In genomic region chr13:27952931-27953670, GRCh38 we compare ENCODE assay signal across 9 cellular contexts. TPM values are rescaled to one million over a fixed set of nuclear protein-coding genes. Genes with fewer than 3 reads are reported as not detected.
A peak's percentile ranks its signal among the peaks of the same experiment; 100 is the strongest.
DNase-seq lines count a peak whose midpoint lies in the region; TF ChIP-seq lines count a peak whose summit lies in the region.
"Had no signal": no experiment of that assay in that cellular context is flagged by ENCODE, and none has a peak within 500 bp of the region (broad histone marks: within the 10 kb centered on the region; RNA-seq: fewer than 3 reads in every experiment).

No MANE protein-coding gene starts in this region.

- H3K27ac ChIP-seq in AG04450 (ENCODE audit: low read depth, low read length) (no peak overlapping the region), HEK293 (ENCODE audit: extremely low read depth, low read depth, low read length) (peak overlapping the region; percentile 46; the same call in 1 of the 2 replicates)

- H3K4me1 Mint-ChIP-seq in mesothelial cell of epicardium, result peaks cover 16% of the 10 kb centered on the region

- CTCF ChIA-PET in AG04450 (lab: Charles Lee), result interaction anchor here (0.6 to 4.9 kb wide), 26 partner anchors 9 to 592 kb away, joined by 3 to 42 read pairs (median 5); partner anchors contain the start of genes LNX2 and URAD
- CTCF ChIA-PET in HEK293 (lab: Yijun Ruan, JAX), result interaction anchor here (0.6 to 13.6 kb wide), 26 partner anchors 11 to 968 kb away, joined by 3 to 206 read pairs (median 4); no protein-coding TSS in a partner anchor

- POLR2A ChIA-PET in AG04450 (lab: Yijun Ruan, JAX) (interaction anchor here (0.6 to 0.7 kb wide), 2 partner anchors 130 to 859 kb away, joined by 3 to 5 read pairs; no protein-coding TSS in a partner anchor), HEK293 (lab: Yijun Ruan, JAX) (interaction anchor here (0.6 to 1.2 kb wide), 4 partner anchors 84 to 506 kb away, joined by 3 to 5 read pairs (median 4); no protein-coding TSS in a partner anchor)

- peaks cover 7% of the 10 kb centered on the region for H3K9me3 Mint-ChIP-seq in mesothelial cell of epicardium
- H3K9me3 Mint-ChIP-seq: activated naive CD4-positive, alpha-beta T cell treated with anti-CD3 and anti-CD28 coated beads, Interleukin-2, amount 50 U/mL, for 72 hours had no signal

- no peak for TF ChIP-seq CTCF in AG04450 (IDR thresholded peaks at IDR 0.05; ENCODE audit: low read depth, low read length)
- TF ChIP-seq CTCF in HEK293 (tag by site-specific recombination; IDR thresholded peaks at IDR 0.05), result no peak
- no peak for TF ChIP-seq CTCF in mesothelial cell of epicardium (IDR thresholded peaks at IDR 0.05; ENCODE audit: unreplicated experiment)

- H3K4me3 ChIP-seq in AG04450 (ENCODE audit: low read depth, low read length), result peak overlapping the region; percentile 43
- peak overlapping the region; percentile 39 for H3K4me3 ChIP-seq in HEK293 (ENCODE audit: low read depth, low read length)
- H3K4me3 ChIP-seq in adipocyte (ENCODE audit: low read length), result peak overlapping the region; percentile 77

- peak overlapping the region; percentile 78 for H3K4me3 Mint-ChIP-seq in mesothelial cell of epicardium

- H3K27me3 ChIP-seq in AG04450 (ENCODE audit: control insufficient read depth, insufficient read depth, low read length) (peaks cover 47% of the 10 kb centered on the region), adipocyte (replicated peaks; ENCODE audit: control insufficient read depth, insufficient read depth, low read length) (peaks cover 53% of the 10 kb centered on the region)

- H3K36me3 Mint-ChIP-seq in mesothelial cell of epicardium, result no peaks in the 10 kb centered on the region

- peaks cover 79% of the 10 kb centered on the region for H3K27me3 Mint-ChIP-seq in mesothelial cell of epicardium (ENCODE audit: low read depth)

- H3K4me1 ChIP-seq in HEK293 (ENCODE audit: control insufficient read depth, insufficient read depth, low read length) (no peaks in the 10 kb centered on the region; the same call in 1 of the 2 replicates), adipocyte (ENCODE audit: control insufficient read depth, insufficient read depth, low read length) (peaks cover 6% of the 10 kb centered on the region)

- H3K36me3 ChIP-seq in HEK293 (ENCODE audit: control insufficient read depth in 2 of 2, insufficient read depth in 1 of 2, low read length in 2 of 2) (no peaks in the 10 kb centered on the region), adipocyte (ENCODE audit: control insufficient read depth, insufficient read depth, low read length, severe bottlenecking) (no peaks in the 10 kb centered on the region)

- DNase-seq in AG04450 (ENCODE audit: low read depth, low spot score) (no peak), adipocyte (ENCODE audit: low read depth) (no peak), mesothelial cell of epicardium (ENCODE audit: low spot score in 2 of 2, unreplicated experiment in 2 of 2) (no peak), cerebellum (ENCODE audit: low spot score) (no peak), midbrain (lab: John Stamatoyannopoulos, UW) (no peak), NCI-H345 (lab: John Stamatoyannopoulos, UW) (no peak), dedifferentiated amniotic fluid mesenchymal stem cell (ENCODE audit: extremely low spot score) (no peak)

- no peak overlapping the region for H3K9ac ChIP-seq in adipocyte (ENCODE audit: low read length)

- no peak overlapping the region for H3K27ac Mint-ChIP-seq in mesothelial cell of epicardium

- H3K9me3 ChIP-seq in AG04450 (ENCODE audit: control insufficient read depth, insufficient read depth, low read length) (no peaks in the 10 kb centered on the region; the same call in 1 of the 2 replicates), HEK293 (ENCODE audit: control insufficient read depth, insufficient read depth, low read depth, low read length) (no peaks in the 10 kb centered on the region), adipocyte (ENCODE audit: control insufficient read depth, low read length) (peaks cover 4% of the 10 kb centered on the region)

TF ChIP-seq in HEK293, 187 proteins besides CTCF, POLR2A, EP300 and RAD21:
- TF ChIP-seq ZFP69B (tag by site-specific recombination; IDR thresholded peaks at IDR 0.05), result peak; percentile 19; the same call in 1 of the 2 replicates
- 0 out of 2 replicates have a peak, but pooled peaks have one; percentile 13 for TF ChIP-seq KLF1 (tag by site-specific recombination; IDR thresholded peaks at IDR 0.05)
- no peak for TF ChIP-seq ZNF292 (tag by site-specific recombination; IDR thresholded peaks at IDR 0.05; ENCODE audit: borderline replicate concordance, low read depth)
TF ChIP-seq in HEK293: peak in this region for 2.

RNA-seq across cellular contexts. Expression of gene CDX2, which starts 16.0 kb away (rescaled TPM):
- polyA plus RNA-seq in AG04450 (2011; rRNA removed), result not detected in 2 replicates
- polyA minus RNA-seq in AG04450 (2011; rRNA and poly(A)+ RNA removed), result not detected in 2 replicates
- total RNA-seq in mesothelial cell of epicardium (0.05 to 0.16 TPM in 2 of 3 replicates, not detected in the other), cerebellum (not detected)
- total RNA-seq: activated naive CD4-positive, alpha-beta T cell treated with anti-CD3 and anti-CD28 coated beads, Interleukin-2, amount 50 U/mL, for 72 hours had no signal

RNA-seq across cellular contexts. Expression of gene PDX1, which starts 33.3 kb away (rescaled TPM):
- polyA plus RNA-seq in AG04450 (2011; rRNA removed), result not detected in 2 replicates
- not detected in 2 replicates for polyA minus RNA-seq in AG04450 (2011; rRNA and poly(A)+ RNA removed)
- total RNA-seq in mesothelial cell of epicardium (not detected in 3 replicates), cerebellum (not detected)
- total RNA-seq: activated naive CD4-positive, alpha-beta T cell treated with anti-CD3 and anti-CD28 coated beads, Interleukin-2, amount 50 U/mL, for 72 hours had no signal

RNA-seq across cellular contexts. Expression of gene URAD, which starts 35.4 kb away (rescaled TPM):
- not detected in 2 replicates for polyA plus RNA-seq in AG04450 (2011; rRNA removed)
- not detected in 2 replicates for polyA minus RNA-seq in AG04450 (2011; rRNA and poly(A)+ RNA removed)
- total RNA-seq in mesothelial cell of epicardium (not detected in 3 replicates), cerebellum (not detected)
- total RNA-seq: activated naive CD4-positive, alpha-beta T cell treated with anti-CD3 and anti-CD28 coated beads, Interleukin-2, amount 50 U/mL, for 72 hours had no signal
